In genomic region chr3:197750863-197751737, GRCh38 we compare ENCODE assay signal across 8 cellular contexts. TPM values are rescaled to one million over a fixed set of nuclear protein-coding genes. Genes with fewer than 3 reads are reported as not detected.
A peak's percentile ranks its signal among the peaks of the same experiment; 100 is the strongest.
DNase-seq lines count a peak whose midpoint lies in the region; ATAC-seq and TF ChIP-seq lines count a peak whose summit lies in the region.

No MANE protein-coding gene starts in this region.

- intact Hi-C loops in stomach (cut with DNase I; ENCODE audit: low total_unique reads) = no loop called here

- peaks cover 35% of the 10 kb centered on the region for H3K4me1 Mint-ChIP-seq in activated CD4-positive, alpha-beta T cell treated with anti-CD3 and anti-CD28 coated beads, Interleukin-2, amount 10 ng/mL, durations not matched to agents 7 days and 5 days
- peaks cover 11% of the 10 kb centered on the region for H3K4me1 Mint-ChIP-seq in endodermal cell
- peaks cover 18% of the 10 kb centered on the region for H3K4me1 Mint-ChIP-seq in mesothelial cell of epicardium

- peak overlapping the region; percentile 79 for H3K4me2 ChIP-seq in KMS-11

- no peak for TF ChIP-seq POLR2A in stomach (IDR thresholded peaks at IDR 0.05)

- H3K9ac ChIP-seq in KMS-11 = peak overlapping the region; percentile 38; the same call in 1 of the 2 replicates
- H3K9ac ChIP-seq in endodermal cell (ENCODE audit: extremely low read depth, low read length, poor library complexity, severe bottlenecking) = peak overlapping the region; percentile 68

- H3K4me1 ChIP-seq in KMS-11 (ENCODE audit: low read depth, poor library complexity, severe bottlenecking) (peaks cover 37% of the 10 kb centered on the region), endodermal cell (ENCODE audit: control insufficient read depth, insufficient read depth, low read length) (no peaks in the 10 kb centered on the region), stomach (peaks cover 19 to 75% (median 39%) of the 10 kb centered on the region in 4 donors)

- peak overlapping the region; percentile 87; the same call in 1 of the 2 replicates for H2AFZ ChIP-seq in KMS-11 (ENCODE audit: low read depth)

- H3K36me3 Mint-ChIP-seq in activated CD4-positive, alpha-beta T cell treated with anti-CD3 and anti-CD28 coated beads, Interleukin-2, amount 10 ng/mL, durations not matched to agents 7 days and 5 days (ENCODE audit: low read depth) = peaks cover under 1% of the 10 kb centered on the region
- no peaks in the 10 kb centered on the region for H3K36me3 Mint-ChIP-seq in endodermal cell (ENCODE audit: low read depth)
- H3K36me3 Mint-ChIP-seq in mesothelial cell of epicardium = no peaks in the 10 kb centered on the region

- POLR2A ChIA-PET in activated CD4-positive, alpha-beta T cell treated with anti-CD3 and anti-CD28 coated beads, Interleukin-2, amount 10 ng/mL, durations not matched to agents 7 days and 5 days (lab: Charles Lee) = interaction anchor here (0.7 to 1.0 kb wide), 2 partner anchors 45 to 55 kb away, joined by 3 to 4 read pairs; no protein-coding TSS in a partner anchor

- H4K20me1 ChIP-seq in KMS-11 (ENCODE audit: insufficient read depth) = peaks cover 28% of the 10 kb centered on the region

- 37 to 46% methylated on average over 20 to 34 of the region's 35 CpGs for WGBS in endodermal cell (ENCODE audit: insufficient coverage in 1 of 2, insufficient read length in 1 of 2), 2 experiments
- 2 to 8% (median 5%) methylated on average over 35 of the region's 35 CpGs for WGBS in stomach, 5 donors

- H3K36me3 ChIP-seq in KMS-11 (ENCODE audit: insufficient read depth) = no peaks in the 10 kb centered on the region
- peaks cover 1% of the 10 kb centered on the region for H3K36me3 ChIP-seq in endodermal cell (ENCODE audit: control insufficient read depth, insufficient read depth, low read length)
- H3K36me3 ChIP-seq in stomach = no peaks in the 10 kb centered on the region

- H3K27me3 Mint-ChIP-seq in activated CD4-positive, alpha-beta T cell treated with anti-CD3 and anti-CD28 coated beads, Interleukin-2, amount 10 ng/mL, durations not matched to agents 7 days and 5 days = no peaks in the 10 kb centered on the region
- H3K27me3 Mint-ChIP-seq in endodermal cell (ENCODE audit: insufficient read depth) (peaks cover 11% of the 10 kb centered on the region), mesothelial cell of epicardium (ENCODE audit: low read depth) (no peaks in the 10 kb centered on the region)

- ATAC-seq in HG03521 (IDR thresholded peaks at IDR 0.05; ENCODE audit: unreplicated experiment) (no peak), GM18861 (IDR thresholded peaks at IDR 0.05; ENCODE audit: unreplicated experiment) (no peak)

- CTCF ChIA-PET in activated CD4-positive, alpha-beta T cell treated with anti-CD3 and anti-CD28 coated beads, Interleukin-2, amount 10 ng/mL, durations not matched to agents 7 days and 5 days (lab: Charles Lee) = interaction anchor here (1.5 to 1.7 kb wide), 2 partner anchors 9 to 15 kb away, joined by 4 to 6 read pairs; no protein-coding TSS in a partner anchor

- H3K27me3 ChIP-seq in KMS-11 (ENCODE audit: insufficient read depth, low read depth) (no peaks in the 10 kb centered on the region), endodermal cell (ENCODE audit: control insufficient read depth, insufficient read depth, low read length, poor library complexity, severe bottlenecking) (no peaks in the 10 kb centered on the region), stomach (no peaks in the 10 kb centered on the region)

- no peaks in the 10 kb centered on the region for H3K9me3 ChIP-seq in endodermal cell (ENCODE audit: control insufficient read depth, low read length)
- H3K9me3 ChIP-seq in stomach = no peaks in the 10 kb centered on the region

- H3K27ac ChIP-seq in KMS-11 (peak overlapping the region; percentile 31; the same call in 1 of the 2 replicates), endodermal cell (ENCODE audit: low read depth, low read length) (peak overlapping the region; percentile 67), stomach (peak overlapping the region; percentile 93 to 98 (median 97))

- H3K4me3 ChIP-seq in KMS-11 (IDR thresholded peaks at IDR 0.05; ENCODE audit: insufficient read depth, low read depth, low read length) (peak overlapping the region; percentile 66), endodermal cell (ENCODE audit: low read length) (peak overlapping the region; percentile 90), stomach (peak overlapping the region; percentile 76 to 92 (median 88))

- no peak for TF ChIP-seq EP300 in stomach (IDR thresholded peaks at IDR 0.05)

- peak overlapping the region; percentile 89 for H3K27ac Mint-ChIP-seq in activated CD4-positive, alpha-beta T cell treated with anti-CD3 and anti-CD28 coated beads, Interleukin-2, amount 10 ng/mL, durations not matched to agents 7 days and 5 days
- H3K27ac Mint-ChIP-seq in endodermal cell (peak overlapping the region; percentile 89), mesothelial cell of epicardium (peak overlapping the region; percentile 93)

- H3K79me2 ChIP-seq in KMS-11 (ENCODE audit: insufficient read depth, low read depth) = peaks cover 43% of the 10 kb centered on the region

- DNase-seq in D341Med (ENCODE audit: low spot score) (peak; percentile 36), endodermal cell (peak; percentile 67), mesothelial cell of epicardium (ENCODE audit: low spot score in 2 of 2, unreplicated experiment in 2 of 2) (no peak), stomach (peak; percentile 40)
- peak; percentile 18 for DNase-seq in activated CD4-positive, alpha-beta T cell treated with anti-CD3 and anti-CD28 coated beads, Interleukin-2, amount 10 ng/mL, durations not matched to agents 7 days and 5 days

- peak overlapping the region; percentile 92 for H3K4me3 Mint-ChIP-seq in activated CD4-positive, alpha-beta T cell treated with anti-CD3 and anti-CD28 coated beads, Interleukin-2, amount 10 ng/mL, durations not matched to agents 7 days and 5 days
- H3K4me3 Mint-ChIP-seq in endodermal cell (peak overlapping the region; percentile 76), mesothelial cell of epicardium (peak overlapping the region; percentile 82)

- no peaks in the 10 kb centered on the region for H3K9me3 Mint-ChIP-seq in activated CD4-positive, alpha-beta T cell treated with anti-CD3 and anti-CD28 coated beads, Interleukin-2, amount 10 ng/mL, durations not matched to agents 7 days and 5 days
- H3K9me3 Mint-ChIP-seq in endodermal cell (no peaks in the 10 kb centered on the region), mesothelial cell of epicardium (no peaks in the 10 kb centered on the region)

- TF ChIP-seq CTCF in KMS-11 (conservative IDR thresholded peaks at IDR 0.05; ENCODE audit: low read depth, low read length) (no peak), endodermal cell (conservative IDR thresholded peaks at IDR 0.05) (no peak), mesothelial cell of epicardium (IDR thresholded peaks at IDR 0.05; ENCODE audit: unreplicated experiment) (no peak), stomach (IDR thresholded peaks at IDR 0.05) (no peak)

RNA-seq across cellular contexts. Expression of gene FYTTD1, which starts 1.4 kb away (rescaled TPM):
- 10 to 100 TPM; 35.7 to 38.8 TPM for total RNA-seq in activated CD4-positive, alpha-beta T cell treated with anti-CD3 and anti-CD28 coated beads, Interleukin-2, amount 10 ng/mL, durations not matched to agents 7 days and 5 days
- total RNA-seq in endodermal cell = 10 to 100 TPM; 39.0 to 41.5 TPM
- 42.7 TPM for polyA plus RNA-seq in endodermal cell (2013, experiment 1 of 2)
- polyA plus RNA-seq in endodermal cell (2013, experiment 2 of 2) = 38.0 TPM
- total RNA-seq in mesothelial cell of epicardium = 57.1 to 62.7 TPM (median 62.2 TPM) in 3 replicates
- 10 to 100 TPM; 26.3 to 47.0 (median 38.5) TPM for total RNA-seq in stomach
- polyA plus RNA-seq in stomach = 10 to 100 TPM in 2 of 3 donors, 1 to 10 TPM in 1; 9.4 to 21.1 (median 15.5) TPM

RNA-seq across cellular contexts. Expression of gene RUBCN, which starts 14.4 kb away (rescaled TPM):
- 10 to 100 TPM; 43.3 to 44.5 TPM for total RNA-seq in activated CD4-positive, alpha-beta T cell treated with anti-CD3 and anti-CD28 coated beads, Interleukin-2, amount 10 ng/mL, durations not matched to agents 7 days and 5 days
- 10 to 100 TPM; 17.2 to 18.3 TPM for total RNA-seq in endodermal cell
- polyA plus RNA-seq in endodermal cell (2013, experiment 1 of 2) = 17.0 TPM
- 14.1 TPM for polyA plus RNA-seq in endodermal cell (2013, experiment 2 of 2)
- 22.2 to 24.5 TPM (median 22.9 TPM) in 3 replicates for total RNA-seq in mesothelial cell of epicardium
- total RNA-seq in stomach = 10 to 100 TPM; 15.2 to 96.8 (median 67.0) TPM
- 1 to 10 TPM; 5.4 to 6.5 (median 6.1) TPM for polyA plus RNA-seq in stomach

RNA-seq across cellular contexts. Expression of gene LRCH3, which starts 40.0 kb away (rescaled TPM):
- total RNA-seq in activated CD4-positive, alpha-beta T cell treated with anti-CD3 and anti-CD28 coated beads, Interleukin-2, amount 10 ng/mL, durations not matched to agents 7 days and 5 days = 10 to 100 TPM; 54.0 to 58.0 TPM
- 10 to 100 TPM; 67.1 to 70.2 TPM for total RNA-seq in endodermal cell
- polyA plus RNA-seq in endodermal cell (2013, experiment 1 of 2) = 36.1 TPM
- 37.5 TPM for polyA plus RNA-seq in endodermal cell (2013, experiment 2 of 2)
- total RNA-seq in mesothelial cell of epicardium = 71.8 to 83.1 TPM (median 82.6 TPM) in 3 replicates
- total RNA-seq in stomach = 100 to 1,000 TPM in 1 of 5 donors, 10 to 100 TPM in 4; 28.7 to 117 (median 47.3) TPM
- polyA plus RNA-seq in stomach = 1 to 10 TPM; 5.9 to 6.7 (median 6.6) TPM

Comparison
In these comparisons a context has a peak if more than half of its experiments do, and no peak if none do; other contexts are left out.
1. DNase-seq: peak in D341Med (single experiment), activated CD4-positive, alpha-beta T cell treated with anti-CD3 and anti-CD28 coated beads, Interleukin-2, amount 10 ng/mL, durations not matched to agents 7 days and 5 days (single experiment), endodermal cell (single experiment) and stomach (single experiment); none in mesothelial cell of epicardium (0 of 2).
2. H3K27ac ChIP-seq: peak in every context shown above with its lines; median percentile 97 in stomach; 67 in endodermal cell; 31 in KMS-11.
3. Peak in every context shown above with its lines, with median percentiles within 50 percentile points of each other: H3K4me3 ChIP-seq, H3K27ac Mint-ChIP-seq and H3K4me3 Mint-ChIP-seq.